In the genomic region with DNA sequence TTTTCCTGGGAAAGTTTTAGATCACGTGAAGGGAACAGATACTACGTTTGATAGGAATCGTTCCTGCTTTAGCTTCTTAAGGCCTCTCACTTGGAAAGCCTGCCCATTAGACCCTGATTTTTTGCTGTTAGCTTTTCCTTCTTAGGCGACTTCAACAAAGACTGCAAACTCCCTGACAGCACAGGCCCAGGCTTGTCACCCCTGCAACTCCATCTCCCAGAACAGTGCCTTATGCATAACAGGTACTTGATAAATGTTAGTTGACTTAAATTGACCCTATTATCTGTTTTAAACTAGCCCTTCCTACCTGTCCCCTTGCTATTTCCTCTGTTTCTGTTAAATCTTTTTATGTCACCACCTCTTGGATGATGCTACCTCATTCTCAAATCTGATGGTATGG, we compare ENCODE assay signal across 3 cellular contexts. TPM values are rescaled to one million over a fixed set of nuclear protein-coding genes. Genes with fewer than 3 reads are reported as not detected.
"Had no signal": no experiment of that assay in that cellular context is flagged by ENCODE, and none has a peak within 500 bp of the region (broad histone marks: within the 10 kb centered on the region; RNA-seq: fewer than 3 reads in every experiment).

No MANE protein-coding gene starts in this region.

RNA-seq across cellular contexts. Expression of a gene that starts 7.6 kb away (rescaled TPM):
- total RNA-seq: IMR-90, SK-MEL-5 had no signal
- polyA plus RNA-seq: IMR-90, SK-N-SH had no signal
